13 cellular contexts compared by ENCODE assay signal in the genomic region with DNA sequence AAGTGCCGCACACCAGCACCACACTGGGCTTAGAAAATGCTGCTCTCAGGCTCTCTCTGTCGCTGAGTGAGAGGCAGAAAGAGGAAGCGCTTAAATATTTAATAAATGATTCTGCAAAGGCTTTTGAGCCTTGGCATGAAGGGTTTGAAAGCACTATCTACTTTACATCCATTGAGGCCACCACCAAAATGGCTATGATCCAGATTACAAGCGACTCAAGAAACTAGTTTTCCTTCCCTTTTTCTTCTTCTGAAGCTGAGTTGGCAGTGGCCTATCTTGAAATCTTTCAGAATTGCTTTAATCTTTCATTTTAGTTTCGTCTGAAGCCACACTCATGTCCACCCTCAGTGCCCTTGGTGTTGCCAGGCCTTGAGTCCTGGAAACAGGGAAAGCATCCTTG. TPM values are rescaled to one million over a fixed set of nuclear protein-coding genes. Genes with fewer than 3 reads are reported as not detected.
DNase-seq lines count a peak whose midpoint lies in the region; ATAC-seq and TF ChIP-seq lines count a peak whose summit lies in the region.
"Had no signal": no experiment of that assay in that cellular context is flagged by ENCODE, and none has a peak within 500 bp of the region (broad histone marks: within the 10 kb centered on the region; RNA-seq: fewer than 3 reads in every experiment).

No MANE protein-coding gene starts in this region.

- H3K36me3 ChIP-seq in spleen, result no peaks in the 10 kb centered on the region
- H3K36me3 ChIP-seq: adrenal gland, left lung had no signal

- TF ChIP-seq CTCF in spleen (IDR thresholded peaks at IDR 0.05 in 8 of 11, conservative IDR thresholded peaks at IDR 0.05 in 3 of 11), result no peak

- H3K27ac ChIP-seq in spleen, result peak overlapping the region in 7 of 8 donors; percentile 8 to 61 (median 51)
- H3K27ac ChIP-seq: adrenal gland, KMS-11, left lung had no signal

- no peaks in the 10 kb centered on the region for H3K27me3 ChIP-seq in spleen (replicated peaks in 1 of 7)
- H3K27me3 ChIP-seq: adrenal gland had no signal

- WGBS in spleen, 5 donors, result 22 to 41% (median 32%) methylated on average over 5 of the region's 5 CpGs

- DNase-seq in NAMALWA (ENCODE audit: low spot score) (peak; percentile 77), spleen (no peak), NCI-H2196 treated with DMSO at 0.1 percent for 48 hours (lab: John Stamatoyannopoulos, UW; ENCODE audit: unreplicated experiment) (no peak), left cardiac atrium (no peak), foreskin melanocyte (no peak)
- DNase-seq in activated CD4-positive, CD25-positive, alpha-beta regulatory T cell treated with anti-CD3 and anti-CD28 coated beads, Interleukin-2, amount 50 U/mL, for 72 hours, result no peak
- DNase-seq: adrenal gland, Caco-2, left lung had no signal

- H3K4me1 ChIP-seq in spleen, result peaks cover 0 to 48% (median 26%) of the 10 kb centered on the region in 6 donors
- H3K4me1 ChIP-seq: Caco-2, left lung had no signal

- TF ChIP-seq POLR2A in spleen (IDR thresholded peaks at IDR 0.05), result no peak

- no peaks in the 10 kb centered on the region for H3K9me3 ChIP-seq in spleen
- H3K9me3 ChIP-seq: Caco-2, left lung had no signal

- no peak overlapping the region for H3K4me3 ChIP-seq in spleen
- H3K4me3 ChIP-seq: adrenal gland, left lung had no signal

- ATAC-seq in GM19025 (IDR thresholded peaks at IDR 0.05; ENCODE audit: low read depth, unreplicated experiment), result peak; percentile 56
- ATAC-seq in HG02938 (IDR thresholded peaks at IDR 0.05; ENCODE audit: unreplicated experiment), result peak; percentile 63
- no peak for ATAC-seq in left cardiac atrium
- ATAC-seq: left lung had no signal

- intact Hi-C loops in spleen (cut with DNase I; ENCODE audit: low total_unique reads) (no loop called here), left cardiac atrium (cut with DNase I) (no loop called here)

RNA-seq across cellular contexts. Expression of a gene that starts 59.5 kb away (rescaled TPM):
- total RNA-seq in spleen (10 to 100 TPM; 19.6 to 56.2 (median 34.8) TPM), left cardiac atrium (10 to 100 TPM; 19.3 to 28.1 TPM)
- polyA plus RNA-seq in spleen, result 1 to 10 TPM; 6.8 to 8.8 (median 7.9) TPM
- total RNA-seq: activated CD8-positive, alpha-beta memory T cell treated with anti-CD3 and anti-CD28 coated beads for 36 hours; Caco-2 had no signal

Comparison
In these comparisons a context has a peak if more than half of its experiments do, and no peak if none do; other contexts are left out.
1. ATAC-seq: peak in GM19025 (single experiment) and HG02938 (single experiment); none in left cardiac atrium (0 of 2).